Comparison of ENCODE assay signal across 35 cellular contexts in genomic region chr2:196739031-196739430, GRCh38.
"Had no signal": no experiment of that assay in that cellular context is flagged by ENCODE, and none has a peak within 500 bp of the region (broad histone marks: within the 10 kb centered on the region; RNA-seq: fewer than 3 reads in every experiment).

No MANE protein-coding gene starts in this region.

- DNase-seq: activated B cell treated with CpG ODN at 0.5 μM for 24 hours; activated CD4-positive, alpha-beta memory T cell treated with anti-CD3 and anti-CD28 coated beads for 36 hours; activated CD4-positive, alpha-beta T cell treated with anti-CD3 and anti-CD28 coated beads for 4 hours; activated CD4-positive, alpha-beta T cell treated with anti-CD3 and anti-CD28 coated beads, Interleukin-2, amount 10 ng/mL, durations not matched to agents 24 days and 14 days; activated CD4-positive, alpha-beta T cell treated with anti-CD3 and anti-CD28 coated beads, Interleukin-2, amount 50 U/mL, for 1 hour; activated CD4-positive, alpha-beta T cell treated with anti-CD3 and anti-CD28 coated beads, Interleukin-2, amount 50 U/mL, for 4 hours; activated CD4-positive, CD25-positive, alpha-beta regulatory T cell treated with anti-CD3 and anti-CD28 coated beads, Interleukin-2, amount 50 U/mL, for 72 hours; activated CD8-positive, alpha-beta memory T cell treated with anti-CD3 and anti-CD28 coated beads, Interleukin-2, amount 50 U/mL, for 4 hours; activated CD8-positive, alpha-beta T cell treated with anti-CD3 and anti-CD28 coated beads for 36 hours; activated gamma-delta T cell; activated naive CD4-positive, alpha-beta T cell treated with anti-CD3 and anti-CD28 coated beads, Interleukin-2, amount 10 ng/mL, durations not matched to agents 7 days and 5 days; activated naive CD4-positive, alpha-beta T cell treated with Interleukin-2 at 50 U/mL for 16 hours; activated naive CD8-positive, alpha-beta T cell treated with anti-CD3 and anti-CD28 coated beads, Interleukin-2, amount 10 ng/mL, durations not matched to agents 7 days and 5 days; activated naive CD8-positive, alpha-beta T cell treated with anti-CD3 and anti-CD28 coated beads, Interleukin-2, amount 50 U/mL, for 24 hours; activated T-cell treated with anti-CD3 and anti-CD28 coated beads for 4 hours; activated T-cell treated with anti-CD3 and anti-CD28 coated beads, Interleukin-2, amount 50 U/mL, for 1 hour; activated T-cell treated with anti-CD3 and anti-CD28 coated beads, Interleukin-2, amount 50 U/mL, for 4 hours; activated T-cell treated with anti-CD3 and anti-CD28 coated beads, Interleukin-2, amount 50 U/mL, for 72 hours; amygdala; anterior cingulate cortex; caudate nucleus; T-helper 2 cell; T-helper 9 cell had no signal

- H3K4me1 Mint-ChIP-seq: activated B cell treated with CpG ODN at 0.5 μM for 24 hours; activated naive CD4-positive, alpha-beta T cell treated with anti-CD3 and anti-CD28 coated beads, Interleukin-2, amount 10 ng/mL, durations not matched to agents 7 days and 5 days; activated naive CD4-positive, alpha-beta T cell treated with anti-CD3 and anti-CD28 coated beads, Interleukin-2, amount 50 U/mL, for 24 hours; activated naive CD8-positive, alpha-beta T cell treated with anti-CD3 and anti-CD28 coated beads, Interleukin-2, amount 50 U/mL, for 24 hours; activated T-helper 17 cell treated with anti-CD3 and anti-CD28 coated beads, Interleukin-2, amount 50 U/mL, for 72 hours; brain had no signal

- H3K36me3 ChIP-seq: ascending aorta, cardiac muscle cell had no signal

- H3K27ac Mint-ChIP-seq: activated B cell treated with CpG ODN at 0.5 μM for 24 hours; activated CD4-positive, alpha-beta memory T cell treated with anti-CD3 and anti-CD28 coated beads for 36 hours; activated CD4-positive, alpha-beta T cell treated with anti-CD3 and anti-CD28 coated beads, Interleukin-2, amount 10 ng/mL, durations not matched to agents 24 days and 14 days; activated CD8-positive, alpha-beta T cell treated with anti-CD3 and anti-CD28 coated beads for 36 hours; activated naive CD4-positive, alpha-beta T cell treated with anti-CD3 and anti-CD28 coated beads, Interleukin-2, amount 10 ng/mL, durations not matched to agents 7 days and 5 days; activated naive CD4-positive, alpha-beta T cell treated with anti-CD3 and anti-CD28 coated beads, Interleukin-2, amount 50 U/mL, for 24 hours; activated naive CD8-positive, alpha-beta T cell; activated naive CD8-positive, alpha-beta T cell treated with anti-CD3 and anti-CD28 coated beads, Interleukin-2, amount 10 ng/mL, durations not matched to agents 7 days and 5 days; activated naive CD8-positive, alpha-beta T cell treated with anti-CD3 and anti-CD28 coated beads, Interleukin-2, amount 50 U/mL, for 24 hours; activated T-cell treated with anti-CD3 and anti-CD28 coated beads, Interleukin-2, amount 50 U/mL, for 72 hours; activated T-helper 1 cell treated with anti-CD3 and anti-CD28 coated beads, Interleukin-12 subunit alpha, Interleukin-12 subunit beta, Interleukin-2, Interleukin-4 antibody, amounts not matched to agents 30 ng/mL and 10 ng/mL and 1 ng/mL, durations not matched to agents 14 hours and 24 hours and 36 hours; activated T-helper 17 cell treated with anti-CD3 and anti-CD28 coated beads, Interleukin-2, amount 50 U/mL, for 72 hours; brain; T-helper 1 cell treated with Interleukin-12 subunit alpha and Interleukin-12 subunit beta and Interleukin-4 antibody, amounts not matched to agents 30 μg/mL and 1 μg/mL, for 36 hours; T-helper 2 cell treated with Interferon-gamma antibody and Interleukin-4, amounts not matched to agents 5 μg/mL and 100 μg/mL, for 36 hours had no signal

- H3K4me3 Mint-ChIP-seq: activated B cell treated with CpG ODN at 0.5 μM for 24 hours; activated CD4-positive, alpha-beta memory T cell treated with anti-CD3 and anti-CD28 coated beads for 36 hours; activated CD4-positive, alpha-beta T cell treated with anti-CD3 and anti-CD28 coated beads, Interleukin-2, amount 10 ng/mL, durations not matched to agents 24 days and 14 days; activated CD8-positive, alpha-beta T cell treated with anti-CD3 and anti-CD28 coated beads for 36 hours; activated naive CD4-positive, alpha-beta T cell treated with anti-CD3 and anti-CD28 coated beads, Interleukin-2, amount 10 ng/mL, durations not matched to agents 7 days and 5 days; activated naive CD4-positive, alpha-beta T cell treated with anti-CD3 and anti-CD28 coated beads, Interleukin-2, amount 50 U/mL, for 24 hours; activated naive CD8-positive, alpha-beta T cell; activated naive CD8-positive, alpha-beta T cell treated with anti-CD3 and anti-CD28 coated beads, Interleukin-2, amount 10 ng/mL, durations not matched to agents 7 days and 5 days; activated naive CD8-positive, alpha-beta T cell treated with anti-CD3 and anti-CD28 coated beads, Interleukin-2, amount 50 U/mL, for 24 hours; activated T-cell treated with anti-CD3 and anti-CD28 coated beads, Interleukin-2, amount 50 U/mL, for 4 hours; activated T-cell treated with anti-CD3 and anti-CD28 coated beads, Interleukin-2, amount 50 U/mL, for 72 hours; activated T-helper 1 cell treated with anti-CD3 and anti-CD28 coated beads, Interleukin-12 subunit alpha, Interleukin-12 subunit beta, Interleukin-2, Interleukin-4 antibody, amounts not matched to agents 30 ng/mL and 10 ng/mL and 1 ng/mL, durations not matched to agents 14 hours and 24 hours and 36 hours; activated T-helper 17 cell treated with anti-CD3 and anti-CD28 coated beads, Interleukin-2, amount 50 U/mL, for 72 hours; brain; T-helper 1 cell treated with Interleukin-12 subunit alpha and Interleukin-12 subunit beta and Interleukin-4 antibody, amounts not matched to agents 30 μg/mL and 1 μg/mL, for 36 hours; T-helper 2 cell treated with Interferon-gamma antibody and Interleukin-4, amounts not matched to agents 5 μg/mL and 100 μg/mL, for 36 hours had no signal

- ATAC-seq: activated CD8-positive, alpha-beta T cell treated with anti-CD3 and anti-CD28 coated beads for 36 hours; activated naive CD8-positive, alpha-beta T cell treated with anti-CD3 and anti-CD28 coated beads, Interleukin-2, amount 50 U/mL, for 24 hours; activated T-cell treated with anti-CD3 and anti-CD28 coated beads, Interleukin-2, amount 50 U/mL, for 4 hours; activated T-cell treated with anti-CD3 and anti-CD28 coated beads, Interleukin-2, amount 50 U/mL, for 72 hours; activated T-helper 17 cell treated with anti-CD3 and anti-CD28 coated beads, Interleukin-2, amount 50 U/mL, for 72 hours had no signal

- H3K27me3 Mint-ChIP-seq: activated B cell treated with CpG ODN at 0.5 μM for 24 hours; activated CD4-positive, alpha-beta memory T cell treated with anti-CD3 and anti-CD28 coated beads for 36 hours; activated CD4-positive, alpha-beta T cell treated with anti-CD3 and anti-CD28 coated beads, Interleukin-2, amount 10 ng/mL, durations not matched to agents 24 days and 14 days; activated CD8-positive, alpha-beta T cell treated with anti-CD3 and anti-CD28 coated beads for 36 hours; activated naive CD4-positive, alpha-beta T cell treated with anti-CD3 and anti-CD28 coated beads, Interleukin-2, amount 10 ng/mL, durations not matched to agents 7 days and 5 days; activated naive CD8-positive, alpha-beta T cell; activated naive CD8-positive, alpha-beta T cell treated with anti-CD3 and anti-CD28 coated beads, Interleukin-2, amount 10 ng/mL, durations not matched to agents 7 days and 5 days; brain had no signal

- H3K27me3 ChIP-seq: ascending aorta, cardiac muscle cell had no signal

- H3K4me1 ChIP-seq: ascending aorta had no signal

- H3K4me3 ChIP-seq: ascending aorta, cardiac muscle cell had no signal

- H3K27ac ChIP-seq: ascending aorta, cardiac muscle cell, VCaP had no signal

- FAIRE-seq: bronchial epithelial cell, TTC549 had no signal
